Comparison of ENCODE assay signal across 31 cellular contexts in genomic region chr21:18467715-18468114, GRCh38.
DNase-seq lines count a peak whose midpoint lies in the region; ATAC-seq lines count a peak whose summit lies in the region.
"Had no signal": no experiment of that assay in that cellular context is flagged by ENCODE, and none has a peak within 500 bp of the region (broad histone marks: within the 10 kb centered on the region; RNA-seq: fewer than 3 reads in every experiment).

No MANE protein-coding gene starts in this region.

- H3K36me3 Mint-ChIP-seq in activated T-cell treated with anti-CD3 and anti-CD28 coated beads, Interleukin-2, amount 50 U/mL, for 72 hours (ENCODE audit: insufficient read depth in 2 of 2): no peaks in the 10 kb centered on the region
- H3K36me3 Mint-ChIP-seq: activated naive CD4-positive, alpha-beta T cell treated with anti-CD3 and anti-CD28 coated beads, Interleukin-2, amount 10 ng/mL, durations not matched to agents 7 days and 5 days; CD14-positive monocyte; mesothelial cell of epicardium had no signal

- H3K9me3 Mint-ChIP-seq in activated T-cell treated with anti-CD3 and anti-CD28 coated beads, Interleukin-2, amount 50 U/mL, for 72 hours: peaks cover 2% of the 10 kb centered on the region in 2 donors

- ATAC-seq in activated T-cell treated with anti-CD3 and anti-CD28 coated beads, Interleukin-2, amount 50 U/mL, for 72 hours (replicated peaks in 1 of 2): no peak
- ATAC-seq in HG03159 (IDR thresholded peaks at IDR 0.05; ENCODE audit: unreplicated experiment): peak; percentile 77
- no peak for ATAC-seq in GM21723 (IDR thresholded peaks at IDR 0.05; ENCODE audit: unreplicated experiment)
- ATAC-seq: activated CD8-positive, alpha-beta T cell treated with anti-CD3 and anti-CD28 coated beads for 36 hours; activated T-helper 17 cell treated with anti-CD3 and anti-CD28 coated beads, Interleukin-2, amount 50 U/mL, for 72 hours; heart right ventricle had no signal

- H3K4me1 Mint-ChIP-seq in activated T-cell treated with anti-CD3 and anti-CD28 coated beads, Interleukin-2, amount 50 U/mL, for 72 hours (ENCODE audit: low read depth): no peaks in the 10 kb centered on the region
- H3K4me1 Mint-ChIP-seq: activated naive CD4-positive, alpha-beta T cell treated with anti-CD3 and anti-CD28 coated beads, Interleukin-2, amount 10 ng/mL, durations not matched to agents 7 days and 5 days; activated T-helper 17 cell treated with anti-CD3 and anti-CD28 coated beads, Interleukin-2, amount 50 U/mL, for 72 hours; CD14-positive monocyte had no signal

- H3K4me3 Mint-ChIP-seq in activated T-cell treated with anti-CD3 and anti-CD28 coated beads, Interleukin-2, amount 50 U/mL, for 72 hours: no peak overlapping the region
- H3K4me3 Mint-ChIP-seq: activated CD8-positive, alpha-beta T cell treated with anti-CD3 and anti-CD28 coated beads for 36 hours; activated naive CD4-positive, alpha-beta T cell treated with anti-CD3 and anti-CD28 coated beads, Interleukin-2, amount 10 ng/mL, durations not matched to agents 7 days and 5 days; activated T-helper 17 cell treated with anti-CD3 and anti-CD28 coated beads, Interleukin-2, amount 50 U/mL, for 72 hours; CD14-positive monocyte; mesothelial cell of epicardium; T-helper 2 cell treated with Interferon-gamma antibody and Interleukin-4, amounts not matched to agents 5 μg/mL and 100 μg/mL, for 36 hours had no signal

- no peak for DNase-seq in activated T-cell treated with anti-CD3 and anti-CD28 coated beads, Interleukin-2, amount 50 U/mL, for 72 hours
- DNase-seq in activated T-cell treated with anti-CD3 and anti-CD28 coated beads, Interleukin-2, amount 50 U/mL, for 1 hour: no peak
- peak; percentile 15 for DNase-seq in OCI-M1 (lab: John Stamatoyannopoulos, UW)
- DNase-seq in putamen (ENCODE audit: low spot score): no peak
- no peak for DNase-seq in activated CD4-positive, alpha-beta T cell treated with anti-CD3 and anti-CD28 coated beads for 4 hours
- no peak for DNase-seq in retina
- DNase-seq: activated CD8-positive, alpha-beta memory T cell treated with anti-CD3 and anti-CD28 coated beads, Interleukin-2, amount 50 U/mL, for 48 hours; activated CD8-positive, alpha-beta T cell treated with anti-CD3 and anti-CD28 coated beads for 36 hours; activated naive CD4-positive, alpha-beta T cell treated with anti-CD3 and anti-CD28 coated beads, Interleukin-2, amount 10 ng/mL, durations not matched to agents 7 days and 5 days; amygdala; brain microvascular endothelial cell; Caco-2; DMS53; foreskin melanocyte; HCEC 1CT; heart right ventricle; KBM-7; kidney; NCI-H1436; NCI-H2081 treated with DMSO at 0.1 percent for 48 hours; NCI-H226; NCI-H526 treated with DMSO at 0.1 percent for 48 hours; SHP77 treated with DMSO at 0.1 percent for 48 hours; sigmoid colon; stimulated activated CD4-positive, alpha-beta T cell treated with anti-CD3 and anti-CD28 coated beads, Interleukin-4, amount 100 ng/mL, for 24 hours had no signal

- H3K27me3 Mint-ChIP-seq in activated T-cell treated with anti-CD3 and anti-CD28 coated beads, Interleukin-2, amount 50 U/mL, for 72 hours (ENCODE audit: low read depth): no peaks in the 10 kb centered on the region
- H3K27me3 Mint-ChIP-seq: activated CD8-positive, alpha-beta T cell treated with anti-CD3 and anti-CD28 coated beads for 36 hours; activated naive CD4-positive, alpha-beta T cell treated with anti-CD3 and anti-CD28 coated beads, Interleukin-2, amount 10 ng/mL, durations not matched to agents 7 days and 5 days; activated T-helper 17 cell treated with anti-CD3 and anti-CD28 coated beads, Interleukin-2, amount 50 U/mL, for 72 hours had no signal

- peak overlapping the region; percentile 60 for H3K27ac Mint-ChIP-seq in activated T-cell treated with anti-CD3 and anti-CD28 coated beads, Interleukin-2, amount 50 U/mL, for 72 hours
- H3K27ac Mint-ChIP-seq: activated CD8-positive, alpha-beta T cell treated with anti-CD3 and anti-CD28 coated beads for 36 hours; activated naive CD4-positive, alpha-beta T cell treated with anti-CD3 and anti-CD28 coated beads, Interleukin-2, amount 10 ng/mL, durations not matched to agents 7 days and 5 days; activated T-helper 17 cell treated with anti-CD3 and anti-CD28 coated beads, Interleukin-2, amount 50 U/mL, for 72 hours; mesothelial cell of epicardium; T-helper 2 cell treated with Interferon-gamma antibody and Interleukin-4, amounts not matched to agents 5 μg/mL and 100 μg/mL, for 36 hours had no signal
